In the genomic region with DNA sequence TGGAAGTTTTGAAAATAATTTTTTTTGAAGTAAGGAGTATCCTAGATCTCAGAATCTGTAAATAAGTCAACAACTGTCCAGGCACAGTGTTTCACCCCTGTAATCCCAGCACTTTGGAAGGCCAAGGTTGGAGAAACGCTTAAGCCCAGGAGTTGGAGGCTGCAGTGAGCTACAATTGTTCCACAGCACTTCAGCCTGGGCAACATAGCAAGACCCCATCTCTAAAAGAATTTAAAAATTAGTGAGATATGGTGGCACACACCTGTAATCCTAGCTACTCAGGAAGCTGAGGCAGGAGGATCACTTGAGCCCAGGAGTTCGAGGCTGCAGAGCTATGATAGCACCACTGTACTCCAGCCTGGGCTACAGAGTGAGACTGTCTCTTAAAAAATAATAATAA, we compare ENCODE assay signal across 28 cellular contexts.
"Had no signal": no experiment of that assay in that cellular context is flagged by ENCODE, and none has a peak within 500 bp of the region (broad histone marks: within the 10 kb centered on the region; RNA-seq: fewer than 3 reads in every experiment).

No MANE protein-coding gene starts in this region.

- H3K4me3 Mint-ChIP-seq: naive thymus-derived CD4-positive, alpha-beta T cell; natural killer cell; nephron; stimulated activated effector memory CD8-positive, alpha-beta T cell treated with anti-CD3 and anti-CD28 coated beads, Interleukin-12 subunit alpha, Interleukin-12 subunit beta, amount 100 ng/mL, for 72 hours; stimulated activated naive B cell treated with anti-CD40 and anti-IgM and Interleukin-4, amounts not matched to agents 10 μg/mL and 1 μg/mL and 100 μg/mL, for 72 hours; stimulated activated naive CD8-positive, alpha-beta T cell treated with anti-CD3 and anti-CD28 coated beads, Interleukin-15, Interleukin-2, amounts not matched to agents 100 ng/mL and 50 ng/mL, for 24 hours; type B pancreatic cell had no signal

- H3K4me1 ChIP-seq: parathyroid adenoma, psoas muscle, right lobe of liver, sigmoid colon, stomach, tibial artery, transverse colon, upper lobe of right lung, vagina had no signal

- H3K27ac ChIP-seq: neutrophil, ovary, parathyroid adenoma, psoas muscle, right lobe of liver, sigmoid colon, stomach, tibial artery, transverse colon, upper lobe of right lung, vagina had no signal

- H3K4me3 ChIP-seq: ovary, psoas muscle, right lobe of liver, sigmoid colon, stomach, tibial artery, transverse colon, upper lobe of right lung, vagina had no signal

- H3K27me3 ChIP-seq: neutrophil, ovary, right lobe of liver, sigmoid colon, tibial artery, upper lobe of right lung, vagina had no signal

- ATAC-seq: naive thymus-derived CD4-positive, alpha-beta T cell; psoas muscle; right cardiac atrium; right lobe of liver; stimulated activated effector memory CD8-positive, alpha-beta T cell treated with anti-CD3 and anti-CD28 coated beads, Interleukin-12 subunit alpha, Interleukin-12 subunit beta, amount 100 ng/mL, for 72 hours; stimulated activated naive B cell treated with anti-CD40 and anti-IgM and Interleukin-4, amounts not matched to agents 10 μg/mL and 1 μg/mL and 100 μg/mL, for 72 hours; upper lobe of right lung had no signal

- H3K36me3 Mint-ChIP-seq: naive thymus-derived CD4-positive, alpha-beta T cell; natural killer cell; stimulated activated effector memory CD8-positive, alpha-beta T cell treated with anti-CD3 and anti-CD28 coated beads, Interleukin-12 subunit alpha, Interleukin-12 subunit beta, amount 100 ng/mL, for 72 hours; stimulated activated naive B cell treated with anti-CD40 and anti-IgM and Interleukin-4, amounts not matched to agents 10 μg/mL and 1 μg/mL and 100 μg/mL, for 72 hours; type B pancreatic cell had no signal

- H3K4me1 Mint-ChIP-seq: naive thymus-derived CD4-positive, alpha-beta T cell; natural killer cell; stimulated activated effector memory CD8-positive, alpha-beta T cell treated with anti-CD3 and anti-CD28 coated beads, Interleukin-12 subunit alpha, Interleukin-12 subunit beta, amount 100 ng/mL, for 72 hours; stimulated activated naive B cell treated with anti-CD40 and anti-IgM and Interleukin-4, amounts not matched to agents 10 μg/mL and 1 μg/mL and 100 μg/mL, for 72 hours had no signal

- H3K9me3 Mint-ChIP-seq: natural killer cell; stimulated activated effector memory CD8-positive, alpha-beta T cell treated with anti-CD3 and anti-CD28 coated beads, Interleukin-12 subunit alpha, Interleukin-12 subunit beta, amount 100 ng/mL, for 72 hours; stimulated activated naive CD8-positive, alpha-beta T cell treated with anti-CD3 and anti-CD28 coated beads, Interleukin-15, Interleukin-2, amounts not matched to agents 100 ng/mL and 50 ng/mL, for 24 hours had no signal

- H3K36me3 ChIP-seq: neutrophil, ovary, right lobe of liver, sigmoid colon, stomach, tibial artery, transverse colon, upper lobe of right lung, vagina had no signal

- H3K27ac Mint-ChIP-seq: naive thymus-derived CD4-positive, alpha-beta T cell; natural killer cell; nephron; progenitor cell of endocrine pancreas; stimulated activated effector memory CD8-positive, alpha-beta T cell treated with anti-CD3 and anti-CD28 coated beads, Interleukin-12 subunit alpha, Interleukin-12 subunit beta, amount 100 ng/mL, for 72 hours; stimulated activated naive B cell treated with anti-CD40 and anti-IgM and Interleukin-4, amounts not matched to agents 10 μg/mL and 1 μg/mL and 100 μg/mL, for 72 hours; stimulated activated naive CD8-positive, alpha-beta T cell treated with anti-CD3 and anti-CD28 coated beads, Interleukin-15, Interleukin-2, amounts not matched to agents 100 ng/mL and 50 ng/mL, for 24 hours; type B pancreatic cell had no signal

- H3K9me3 ChIP-seq: neutrophil, ovary, psoas muscle, right lobe of liver, sigmoid colon, tibial artery, transverse colon, upper lobe of right lung, vagina had no signal

- DNase-seq: naive thymus-derived CD4-positive, alpha-beta T cell; natural killer cell; nucleus accumbens; ovary; posterior cingulate gyrus; psoas muscle; right cardiac atrium; right lobe of liver; sigmoid colon; small intestine; stimulated activated CD4-positive, alpha-beta T cell treated with anti-CD3 and anti-CD28 coated beads, Interleukin-15, amount 100 ng/mL, for 24 hours; stimulated activated CD4-positive, alpha-beta T cell treated with anti-CD3 and anti-CD28 coated beads, Interleukin-2, amount 100 ng/mL, for 24 hours; stimulated activated CD4-positive, alpha-beta T cell treated with anti-CD3 and anti-CD28 coated beads, Interleukin-2, amount 100 ng/mL, for 48 hours; stimulated activated CD4-positive, alpha-beta T cell treated with anti-CD3 and anti-CD28 coated beads, Interleukin-4, amount 100 ng/mL, for 24 hours; stimulated activated naive B cell treated with anti-CD40 and anti-IgM and Interleukin-4, amounts not matched to agents 10 μg/mL and 1 μg/mL and 100 μg/mL, for 72 hours; stimulated activated naive CD4-positive, alpha-beta T cell treated with Interleukin-2 at 50 U/mL for 16 hours; stomach; tibial artery; transverse colon; upper lobe of right lung had no signal

- H3K27me3 Mint-ChIP-seq: type B pancreatic cell had no signal
